ENCODE assay signal across 1 cellular context in the genomic region with DNA sequence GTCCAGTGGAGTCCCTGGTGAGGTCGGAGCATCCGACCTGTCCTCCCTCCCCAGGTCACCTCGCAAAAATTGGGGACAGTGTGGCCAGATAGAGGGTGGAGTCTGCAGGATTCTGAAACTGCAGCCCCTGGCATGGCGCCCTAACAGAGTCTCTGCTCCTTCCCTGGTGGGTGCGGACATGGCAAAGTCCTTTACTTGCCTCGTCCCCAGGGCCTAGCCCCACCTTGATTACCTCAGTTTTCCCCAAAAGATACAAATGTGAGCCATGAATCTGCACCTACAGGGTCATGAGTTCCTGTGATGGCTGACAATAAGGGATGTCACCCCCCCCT.
TF ChIP-seq lines count a peak whose summit lies in the region.

No MANE protein-coding gene starts in this region.

TF ChIP-seq in HepG2, 621 proteins besides CTCF, POLR2A, EP300 and RAD21 (continues in another document):
- TF ChIP-seq RXRA (CRISPR knock-in tag; IDR thresholded peaks at IDR 0.05) (0 out of 2 replicates have a peak, but pooled peaks have one; percentile 31), PBX3 (CRISPR knock-in tag; IDR thresholded peaks at IDR 0.05; ENCODE audit: borderline replicate concordance) (no peak), SALL2 (CRISPR knock-in tag; IDR thresholded peaks at IDR 0.05) (0 out of 2 replicates have a peak, but pooled peaks have one; percentile 23), IKZF4 (CRISPR knock-in tag; IDR thresholded peaks at IDR 0.05; ENCODE audit: borderline replicate concordance, low read depth, not compliant biosample characterization) (no peak), KAT2B (IDR thresholded peaks at IDR 0.05; ENCODE audit: borderline replicate concordance, low read depth, low read length) (no peak), MEIS2 (CRISPR knock-in tag; IDR thresholded peaks at IDR 0.05) (no peak), MATR3 (CRISPR knock-in tag; IDR thresholded peaks at IDR 0.05) (no peak), ZNF569 (CRISPR knock-in tag; IDR thresholded peaks at IDR 0.05; ENCODE audit: borderline replicate concordance) (no peak), ATF5 (CRISPR knock-in tag; IDR thresholded peaks at IDR 0.05; ENCODE audit: low read depth) (no peak), ZNF660 (CRISPR knock-in tag; IDR thresholded peaks at IDR 0.05; ENCODE audit: borderline replicate concordance, low read depth) (no peak), HNF1B (CRISPR knock-in tag; IDR thresholded peaks at IDR 0.05) (no peak), ZSCAN25 (CRISPR knock-in tag; IDR thresholded peaks at IDR 0.05) (no peak), ZBTB25 (CRISPR knock-in tag; IDR thresholded peaks at IDR 0.05) (no peak), ZBTB1 (CRISPR knock-in tag; IDR thresholded peaks at IDR 0.05; ENCODE audit: borderline replicate concordance) (no peak), ZNF740 (CRISPR knock-in tag; IDR thresholded peaks at IDR 0.05) (0 out of 2 replicates have a peak, but pooled peaks have one; percentile 55), ESRRA (CRISPR knock-in tag; IDR thresholded peaks at IDR 0.05; ENCODE audit: low read depth) (no peak), TBX3 (IDR thresholded peaks at IDR 0.05; ENCODE audit: borderline replicate concordance) (no peak), U2AF2 (IDR thresholded peaks at IDR 0.05; ENCODE audit: low read depth, low read length) (no peak), ZMYM3 (CRISPR knock-in tag; IDR thresholded peaks at IDR 0.05) (no peak), POLR2G (IDR thresholded peaks at IDR 0.05; ENCODE audit: low read depth, low read length) (no peak), ATF1 (CRISPR knock-in tag; IDR thresholded peaks at IDR 0.05) (no peak), ASH2L (IDR thresholded peaks at IDR 0.05; ENCODE audit: insufficient read length, low read depth, low read length) (no peak), AHR (CRISPR knock-in tag; IDR thresholded peaks at IDR 0.05) (no peak), ZNF816 (CRISPR knock-in tag; IDR thresholded peaks at IDR 0.05; ENCODE audit: borderline replicate concordance) (no peak), ZMYM4 (CRISPR knock-in tag; IDR thresholded peaks at IDR 0.05) (no peak), SATB2 (CRISPR knock-in tag; IDR thresholded peaks at IDR 0.05) (0 out of 2 replicates have a peak, but pooled peaks have one; percentile 13), HDAC1 (CRISPR knock-in tag; IDR thresholded peaks at IDR 0.05) (0 out of 2 replicates have a peak, but pooled peaks have one; percentile 7), HOXA5 (CRISPR knock-in tag; IDR thresholded peaks at IDR 0.05) (peak; percentile 55; the same call in 1 of the 2 replicates), CCDC6 (CRISPR knock-in tag; IDR thresholded peaks at IDR 0.05) (0 out of 2 replicates have a peak, but pooled peaks have one; percentile 3), ZMAT3 (CRISPR knock-in tag; conservative IDR thresholded peaks at IDR 0.05) (0 out of 2 replicates have a peak, but pooled peaks have one; percentile 19)
- TF ChIP-seq, protein P1, sequence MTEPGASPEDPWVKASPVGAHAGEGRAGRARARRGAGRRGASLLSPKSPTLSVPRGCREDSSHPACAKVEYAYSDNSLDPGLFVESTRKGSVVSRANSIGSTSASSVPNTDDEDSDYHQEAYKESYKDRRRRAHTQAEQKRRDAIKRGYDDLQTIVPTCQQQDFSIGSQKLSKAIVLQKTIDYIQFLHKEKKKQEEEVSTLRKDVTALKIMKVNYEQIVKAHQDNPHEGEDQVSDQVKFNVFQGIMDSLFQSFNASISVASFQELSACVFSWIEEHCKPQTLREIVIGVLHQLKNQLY (CRISPR knock-in tag; IDR thresholded peaks at IDR 0.05): no peak
- TF ChIP-seq, protein P2, sequence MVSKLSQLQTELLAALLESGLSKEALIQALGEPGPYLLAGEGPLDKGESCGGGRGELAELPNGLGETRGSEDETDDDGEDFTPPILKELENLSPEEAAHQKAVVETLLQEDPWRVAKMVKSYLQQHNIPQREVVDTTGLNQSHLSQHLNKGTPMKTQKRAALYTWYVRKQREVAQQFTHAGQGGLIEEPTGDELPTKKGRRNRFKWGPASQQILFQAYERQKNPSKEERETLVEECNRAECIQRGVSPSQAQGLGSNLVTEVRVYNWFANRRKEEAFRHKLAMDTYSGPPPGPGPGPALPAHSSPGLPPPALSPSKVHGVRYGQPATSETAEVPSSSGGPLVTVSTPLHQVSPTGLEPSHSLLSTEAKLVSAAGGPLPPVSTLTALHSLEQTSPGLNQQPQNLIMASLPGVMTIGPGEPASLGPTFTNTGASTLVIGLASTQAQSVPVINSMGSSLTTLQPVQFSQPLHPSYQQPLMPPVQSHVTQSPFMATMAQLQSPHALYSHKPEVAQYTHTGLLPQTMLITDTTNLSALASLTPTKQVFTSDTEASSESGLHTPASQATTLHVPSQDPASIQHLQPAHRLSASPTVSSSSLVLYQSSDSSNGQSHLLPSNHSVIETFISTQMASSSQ (IDR thresholded peaks at IDR 0.05; ENCODE audit: low read depth): no peak
- TF ChIP-seq, protein P2 (CRISPR knock-in tag; IDR thresholded peaks at IDR 0.05; ENCODE audit: borderline replicate concordance): no peak
- TF ChIP-seq, protein P3, sequence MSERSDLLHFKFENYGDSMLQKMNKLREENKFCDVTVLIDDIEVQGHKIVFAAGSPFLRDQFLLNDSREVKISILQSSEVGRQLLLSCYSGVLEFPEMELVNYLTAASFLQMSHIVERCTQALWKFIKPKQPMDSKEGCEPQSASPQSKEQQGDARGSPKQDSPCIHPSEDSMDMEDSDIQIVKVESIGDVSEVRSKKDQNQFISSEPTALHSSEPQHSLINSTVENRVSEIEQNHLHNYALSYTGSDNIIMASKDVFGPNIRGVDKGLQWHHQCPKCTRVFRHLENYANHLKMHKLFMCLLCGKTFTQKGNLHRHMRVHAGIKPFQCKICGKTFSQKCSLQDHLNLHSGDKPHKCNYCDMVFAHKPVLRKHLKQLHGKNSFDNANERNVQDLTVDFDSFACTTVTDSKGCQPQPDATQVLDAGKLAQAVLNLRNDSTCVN (CRISPR knock-in tag; IDR thresholded peaks at IDR 0.05; ENCODE audit: borderline replicate concordance): no peak
- TF ChIP-seq, protein P4, sequence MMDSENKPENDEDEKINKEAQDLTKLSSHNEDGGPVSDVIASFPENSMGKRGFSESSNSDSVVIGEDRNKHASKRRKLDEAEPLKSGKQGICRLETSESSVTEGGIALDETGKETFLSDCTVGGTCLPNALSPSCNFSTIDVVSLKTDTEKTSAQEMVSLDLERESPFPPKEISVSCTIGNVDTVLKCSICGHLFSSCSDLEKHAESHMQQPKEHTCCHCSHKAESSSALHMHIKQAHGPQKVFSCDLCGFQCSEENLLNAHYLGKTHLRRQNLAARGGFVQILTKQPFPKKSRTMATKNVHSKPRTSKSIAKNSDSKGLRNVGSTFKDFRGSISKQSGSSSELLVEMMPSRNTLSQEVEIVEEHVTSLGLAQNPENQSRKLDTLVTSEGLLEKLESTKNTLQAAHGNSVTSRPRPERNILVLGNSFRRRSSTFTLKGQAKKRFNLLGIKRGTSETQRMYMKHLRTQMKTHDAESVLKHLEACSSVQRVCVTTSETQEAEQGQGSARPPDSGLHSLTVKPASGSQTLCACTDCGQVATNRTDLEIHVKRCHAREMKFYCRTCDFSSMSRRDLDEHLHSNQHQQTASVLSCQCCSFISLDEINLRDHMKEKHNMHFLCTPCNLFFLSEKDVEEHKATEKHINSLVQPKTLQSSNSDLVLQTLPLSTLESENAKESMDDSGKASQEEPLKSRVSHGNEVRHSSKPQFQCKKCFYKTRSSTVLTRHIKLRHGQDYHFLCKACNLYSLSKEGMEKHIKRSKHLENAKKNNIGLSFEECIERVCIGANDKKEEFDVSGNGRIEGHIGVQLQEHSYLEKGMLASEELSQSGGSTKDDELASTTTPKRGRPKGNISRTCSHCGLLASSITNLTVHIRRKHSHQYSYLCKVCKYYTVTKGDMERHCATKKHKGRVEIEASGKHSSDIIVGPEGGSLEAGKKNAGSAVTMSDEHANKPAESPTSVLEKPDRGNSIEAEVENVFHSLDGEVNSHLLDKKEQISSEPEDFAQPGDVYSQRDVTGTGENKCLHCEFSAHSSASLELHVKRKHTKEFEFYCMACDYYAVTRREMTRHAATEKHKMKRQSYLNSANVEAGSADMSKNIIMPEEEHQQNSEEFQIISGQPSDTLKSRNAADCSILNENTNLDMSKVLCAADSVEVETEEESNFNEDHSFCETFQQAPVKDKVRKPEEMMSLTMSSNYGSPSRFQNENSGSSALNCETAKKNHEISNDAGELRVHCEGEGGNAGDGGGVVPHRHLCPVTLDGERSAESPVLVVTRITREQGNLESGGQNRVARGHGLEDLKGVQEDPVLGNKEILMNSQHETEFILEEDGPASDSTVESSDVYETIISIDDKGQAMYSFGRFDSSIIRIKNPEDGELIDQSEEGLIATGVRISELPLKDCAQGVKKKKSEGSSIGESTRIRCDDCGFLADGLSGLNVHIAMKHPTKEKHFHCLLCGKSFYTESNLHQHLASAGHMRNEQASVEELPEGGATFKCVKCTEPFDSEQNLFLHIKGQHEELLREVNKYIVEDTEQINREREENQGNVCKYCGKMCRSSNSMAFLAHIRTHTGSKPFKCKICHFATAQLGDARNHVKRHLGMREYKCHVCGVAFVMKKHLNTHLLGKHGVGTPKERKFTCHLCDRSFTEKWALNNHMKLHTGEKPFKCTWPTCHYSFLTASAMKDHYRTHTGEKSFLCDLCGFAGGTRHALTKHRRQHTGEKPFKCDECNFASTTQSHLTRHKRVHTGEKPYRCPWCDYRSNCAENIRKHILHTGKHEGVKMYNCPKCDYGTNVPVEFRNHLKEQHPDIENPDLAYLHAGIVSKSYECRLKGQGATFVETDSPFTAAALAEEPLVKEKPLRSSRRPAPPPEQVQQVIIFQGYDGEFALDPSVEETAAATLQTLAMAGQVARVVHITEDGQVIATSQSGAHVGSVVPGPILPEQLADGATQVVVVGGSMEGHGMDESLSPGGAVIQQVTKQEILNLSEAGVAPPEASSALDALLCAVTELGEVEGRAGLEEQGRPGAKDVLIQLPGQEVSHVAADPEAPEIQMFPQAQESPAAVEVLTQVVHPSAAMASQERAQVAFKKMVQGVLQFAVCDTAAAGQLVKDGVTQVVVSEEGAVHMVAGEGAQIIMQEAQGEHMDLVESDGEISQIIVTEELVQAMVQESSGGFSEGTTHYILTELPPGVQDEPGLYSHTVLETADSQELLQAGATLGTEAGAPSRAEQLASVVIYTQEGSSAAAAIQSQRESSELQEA (CRISPR knock-in tag; IDR thresholded peaks at IDR 0.05; ENCODE audit: not compliant biosample characterization): no peak
- TF ChIP-seq, protein P5, sequence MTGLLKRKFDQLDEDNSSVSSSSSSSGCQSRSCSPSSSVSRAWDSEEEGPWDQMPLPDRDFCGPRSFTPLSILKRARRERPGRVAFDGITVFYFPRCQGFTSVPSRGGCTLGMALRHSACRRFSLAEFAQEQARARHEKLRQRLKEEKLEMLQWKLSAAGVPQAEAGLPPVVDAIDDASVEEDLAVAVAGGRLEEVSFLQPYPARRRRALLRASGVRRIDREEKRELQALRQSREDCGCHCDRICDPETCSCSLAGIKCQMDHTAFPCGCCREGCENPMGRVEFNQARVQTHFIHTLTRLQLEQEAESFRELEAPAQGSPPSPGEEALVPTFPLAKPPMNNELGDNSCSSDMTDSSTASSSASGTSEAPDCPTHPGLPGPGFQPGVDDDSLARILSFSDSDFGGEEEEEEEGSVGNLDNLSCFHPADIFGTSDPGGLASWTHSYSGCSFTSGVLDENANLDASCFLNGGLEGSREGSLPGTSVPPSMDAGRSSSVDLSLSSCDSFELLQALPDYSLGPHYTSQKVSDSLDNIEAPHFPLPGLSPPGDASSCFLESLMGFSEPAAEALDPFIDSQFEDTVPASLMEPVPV (CRISPR knock-in tag; IDR thresholded peaks at IDR 0.05): no peak
